8 cellular contexts compared by ENCODE assay signal in the genomic region with DNA sequence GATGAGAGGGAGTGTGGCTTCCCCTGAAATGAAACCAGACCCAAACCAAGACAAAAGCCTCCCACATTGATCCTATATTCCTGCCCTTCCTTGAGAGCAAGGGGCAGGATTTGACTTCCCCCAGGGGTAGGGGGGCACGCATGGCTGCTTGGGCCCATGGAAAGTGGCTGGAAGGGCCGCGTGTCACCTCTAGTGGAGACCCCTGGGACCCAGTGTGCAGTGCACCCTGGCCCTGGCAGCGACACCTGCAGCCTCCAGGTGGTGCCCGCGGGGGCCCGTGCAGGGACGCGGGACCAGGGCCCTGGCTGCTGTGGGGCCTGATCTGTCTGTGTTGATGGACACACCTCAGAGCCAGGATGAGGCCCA.
A peak's percentile ranks its signal among the peaks of the same experiment; 100 is the strongest.
DNase-seq lines count a peak whose midpoint lies in the region; ATAC-seq and TF ChIP-seq lines count a peak whose summit lies in the region.

No MANE protein-coding gene starts in this region.

- in situ Hi-C loops in GM13976 (cut with MboI; ENCODE audit: low sequenced_read_pairs, unreplicated experiment) = no loop called here

- H3K4me3 ChIP-seq in LNCaP clone FGC (ENCODE audit: low read depth, low read length) (peak overlapping the region; percentile 10; the same call in 1 of the 2 replicates), skin epidermis (peak overlapping the region in 2 of 7 experiments; percentile 1 to 12)

- H3K27ac ChIP-seq in epithelial cell of prostate (peak overlapping the region; percentile 95), skin epidermis (peak overlapping the region in 20 of 21 experiments; percentile 2 to 93 (median 80))

- DNase-seq in GM13976 (ENCODE audit: low spot score) = peak; percentile 81
- DNase-seq in LNCaP clone FGC (ENCODE audit: low read depth) = no peak
- DNase-seq in epithelial cell of prostate (ENCODE audit: low read depth, low spot score) = no peak
- DNase-seq in activated T-cell treated with anti-CD3 and anti-CD28 coated beads for 4 hours = no peak
- no peak for DNase-seq in NCI-H128 (lab: John Stamatoyannopoulos, UW; ENCODE audit: unreplicated experiment)
- no peak for DNase-seq in NCI-H2029 (lab: John Stamatoyannopoulos, UW)

- ATAC-seq in GM21825 (IDR thresholded peaks at IDR 0.05; ENCODE audit: unreplicated experiment) = peak; percentile 31

- TF ChIP-seq CTCF in GM13976 (IDR thresholded peaks at IDR 0.05; ENCODE audit: borderline replicate concordance, control extremely low read depth, extremely low read depth, insufficient read depth, missing control alignments) (peak; percentile 35), LNCaP clone FGC (IDR thresholded peaks at IDR 0.05; ENCODE audit: control insufficient read depth, extremely low read depth, insufficient read depth) (peak; percentile 52)
